Comparison of ENCODE assay signal across 8 cellular contexts in the genomic region with DNA sequence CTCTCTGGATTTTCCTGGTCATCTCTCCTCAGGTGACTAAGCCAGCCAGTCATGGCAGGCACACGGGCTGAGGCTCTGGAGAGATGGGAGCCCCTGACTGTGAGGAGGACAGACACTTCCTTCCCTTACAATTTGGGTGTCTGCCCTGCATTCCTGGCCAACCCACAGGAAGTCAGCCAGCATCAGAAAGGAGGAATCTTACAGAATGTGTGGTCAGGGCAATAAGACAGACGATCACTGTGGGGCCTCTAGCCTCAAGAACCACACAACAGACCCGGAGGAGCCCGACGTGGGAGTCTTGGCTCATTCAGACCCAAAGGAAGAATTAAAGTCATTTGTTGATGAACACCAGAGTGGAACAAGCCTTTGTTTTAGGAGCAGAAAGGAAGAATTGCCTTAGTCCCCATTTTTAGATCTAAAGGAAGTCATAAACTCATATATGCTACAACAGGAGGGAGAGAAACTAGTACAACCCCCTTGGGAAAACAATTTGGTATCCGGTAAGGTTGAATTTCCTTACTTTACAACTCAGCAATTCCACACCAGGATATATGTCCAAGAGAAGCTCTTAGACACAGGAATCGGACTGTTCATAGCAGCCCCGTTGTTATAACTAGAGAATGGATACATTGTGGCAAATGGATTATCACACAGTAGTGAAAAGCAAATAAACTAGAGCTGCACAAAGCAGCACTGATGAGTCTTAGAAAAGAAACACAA.
A peak's percentile ranks its signal among the peaks of the same experiment; 100 is the strongest.
DNase-seq lines count a peak whose midpoint lies in the region; ATAC-seq and TF ChIP-seq lines count a peak whose summit lies in the region.

No MANE protein-coding gene starts in this region.

- H3K9me2 ChIP-seq in PC-3 (replicated peaks; ENCODE audit: low read length): no peaks in the 10 kb centered on the region

- peak overlapping the region; percentile 25; the same call in 1 of the 2 replicates for H3K4me3 ChIP-seq in PC-3 (ENCODE audit: low read length)
- H3K4me3 ChIP-seq in epithelial cell of esophagus (ENCODE audit: low read length): no peak overlapping the region

- TF ChIP-seq CTCF in PC-3 (conservative IDR thresholded peaks at IDR 0.05; ENCODE audit: low read depth, low read length) (no peak), epithelial cell of esophagus (IDR thresholded peaks at IDR 0.05; ENCODE audit: insufficient read depth, low read depth, low read length, missing control alignments) (no peak), omental fat pad (IDR thresholded peaks at IDR 0.05) (no peak)

- H3K27me3 ChIP-seq in PC-3 (ENCODE audit: low read length): no peaks in the 10 kb centered on the region

- POLR2A ChIA-PET in PC-3 (lab: Charles Lee; ENCODE audit: unreplicated experiment): interaction anchor here (0.7 kb wide), 1 partner anchor 13 kb away, joined by 4 read pairs; no protein-coding TSS in a partner anchor

- intact Hi-C loops in PC-3 (cut with micrococcal nuclease): loop anchor here (1.0 kb wide), 2 partner anchors 21 to 37 kb away; no protein-coding TSS in a partner anchor

- no peaks in the 10 kb centered on the region for H4K20me1 ChIP-seq in PC-3 (ENCODE audit: low read length)

- peak overlapping the region; percentile 63 for H3K4me2 ChIP-seq in PC-3 (ENCODE audit: low read length)

- peak overlapping the region; percentile 64 for H3K9ac ChIP-seq in PC-3 (ENCODE audit: low read length)

- H3K79me2 ChIP-seq in PC-3 (ENCODE audit: low read length): peaks cover 16% of the 10 kb centered on the region

- CTCF ChIA-PET in PC-3 (lab: Charles Lee): interaction anchor here (0.6 kb wide), 1 partner anchor 24 kb away, joined by 4 read pairs; no protein-coding TSS in a partner anchor

- ATAC-seq in PC-3: peak; percentile 77
- ATAC-seq in omental fat pad (ENCODE audit: low FRiP score): peak; percentile 16
- no peak for ATAC-seq in HG03045 (IDR thresholded peaks at IDR 0.05; ENCODE audit: unreplicated experiment)
- no peak for ATAC-seq in GM21360 (IDR thresholded peaks at IDR 0.05; ENCODE audit: unreplicated experiment)

- DNase-seq in ELF-1 (ENCODE audit: low read depth, low spot score) (peak; percentile 46), PC-3 (peak; percentile 88), epithelial cell of esophagus (ENCODE audit: low read depth) (peak; percentile 67), omental fat pad (ENCODE audit: low spot score) (no peak), NCI-H2107 (lab: John Stamatoyannopoulos, UW) (no peak), GM19238 (ENCODE audit: insufficient read length, low spot score) (no peak)

- H3K4me1 ChIP-seq in PC-3 (ENCODE audit: insufficient read depth, low read length): peaks cover 42% of the 10 kb centered on the region

- no peaks in the 10 kb centered on the region for H3K36me3 ChIP-seq in PC-3 (ENCODE audit: low read depth, low read length)

- peak overlapping the region; percentile 47; the same call in 1 of the 2 replicates for H2AFZ ChIP-seq in PC-3 (ENCODE audit: low read length)

- H3K27ac ChIP-seq in PC-3 (ENCODE audit: low read length): peak overlapping the region; percentile 95

- no peaks in the 10 kb centered on the region for H3F3A ChIP-seq in PC-3 (ENCODE audit: low read length, unreplicated experiment)

- H3K9me3 ChIP-seq in PC-3 (ENCODE audit: low read length): no peaks in the 10 kb centered on the region

- TSS peak; percentile 90 for BruUV-seq in PC-3 (replicated peaks; lab: Mats Ljungman, UMichigan)

Comparison
In these comparisons a context has a peak if more than half of its experiments do, and no peak if none do; other contexts are left out.
1. DNase-seq: peak in ELF-1 (single experiment), PC-3 (single experiment) and epithelial cell of esophagus (single experiment); none in omental fat pad (single experiment), NCI-H2107 (single experiment) and GM19238 (single experiment).
2. ATAC-seq: peak in PC-3 (single experiment) and omental fat pad (single experiment); none in HG03045 (single experiment) and GM21360 (single experiment).